ENCODE assay signal across 20 cellular contexts in genomic region chr3:165983284-165983683, GRCh38.
DNase-seq lines count a peak whose midpoint lies in the region; FAIRE-seq and TF ChIP-seq lines count a peak whose summit lies in the region.
"Had no signal": no experiment of that assay in that cellular context is flagged by ENCODE, and none has a peak within 500 bp of the region (broad histone marks: within the 10 kb centered on the region; RNA-seq: fewer than 3 reads in every experiment).

No MANE protein-coding gene starts in this region.

- no peaks in the 10 kb centered on the region for H3K4me1 ChIP-seq in keratinocyte (ENCODE audit: control insufficient read depth, extremely low read depth, insufficient read depth, low read length)
- H3K4me1 ChIP-seq: SJCRH30, tibial nerve had no signal

- no peak overlapping the region for H3K4me3 ChIP-seq in keratinocyte (ENCODE audit: control insufficient read depth in 2 of 3, extremely low read depth in 1 of 3, insufficient read depth in 2 of 3, low read depth in 1 of 3, low read length in 3 of 3)
- H3K4me3 ChIP-seq: cardiac muscle cell, SJCRH30, tibial nerve had no signal

- H3K27ac ChIP-seq in keratinocyte (ENCODE audit: control insufficient read depth, insufficient read depth, low read length): no peak overlapping the region
- no peak overlapping the region for H3K27ac ChIP-seq in substantia nigra (ENCODE audit: low read depth, low read length, poor library complexity, severe bottlenecking)
- H3K27ac ChIP-seq: cardiac muscle cell, SJCRH30, tibial nerve had no signal

- H3K4me2 ChIP-seq in keratinocyte (ENCODE audit: control insufficient read depth, extremely low read depth, insufficient read depth, low read depth, low read length): peak overlapping the region; percentile 8

- H3K36me3 ChIP-seq in keratinocyte (ENCODE audit: control insufficient read depth in 2 of 2, extremely low read depth in 1 of 2, insufficient read depth in 2 of 2, low read length in 2 of 2): no peaks in the 10 kb centered on the region
- H3K36me3 ChIP-seq: cardiac muscle cell, SJCRH30, tibial nerve had no signal

- in situ Hi-C loops in GM13976 (cut with MboI; ENCODE audit: low sequenced_read_pairs, unreplicated experiment): no loop called here

- H3K27me3 ChIP-seq in keratinocyte (ENCODE audit: control insufficient read depth, extremely low read depth, insufficient read depth, low read length): no peaks in the 10 kb centered on the region
- H3K27me3 ChIP-seq: cardiac muscle cell, SJCRH30, tibial nerve had no signal

- H3K9ac ChIP-seq in keratinocyte (ENCODE audit: control insufficient read depth, extremely low read depth, insufficient read depth, low read length): no peak overlapping the region

- no peak for TF ChIP-seq CTCF in keratinocyte (optimal IDR thresholded peaks at IDR 0.05 in 1 of 3, IDR thresholded peaks at IDR 0.05 in 1 of 3, conservative IDR thresholded peaks at IDR 0.05 in 1 of 3; ENCODE audit: extremely low read depth in 1 of 3, insufficient read depth in 2 of 3, low read length in 3 of 3)
- TF ChIP-seq CTCF in GM13976 (IDR thresholded peaks at IDR 0.05; ENCODE audit: borderline replicate concordance, control extremely low read depth, extremely low read depth, insufficient read depth, missing control alignments): no peak

- H3K79me2 ChIP-seq in keratinocyte (ENCODE audit: control insufficient read depth, insufficient read depth, low read length): no peaks in the 10 kb centered on the region

- dilution Hi-C loops in keratinocyte (cut with MboI; ENCODE audit: extremely low pct_ligation_motif_present, low sequenced_read_pairs): no loop called here

- no peaks in the 10 kb centered on the region for H4K20me1 ChIP-seq in keratinocyte (ENCODE audit: control insufficient read depth, extremely low read depth, insufficient read depth, low read length)

- DNase-seq in COLO829 (ENCODE audit: low spot score): peak; percentile 7
- DNase-seq in M059J (ENCODE audit: low read depth): peak; percentile 28
- DNase-seq in dermis blood vessel endothelial cell: peak; percentile 4
- DNase-seq in keratinocyte (ENCODE audit: low read depth, low spot score): no peak
- DNase-seq in iPS-NIHi7 (ENCODE audit: extremely low spot score): no peak
- DNase-seq in NCI-H82 treated with DMSO at 0.1 percent for 48 hours (lab: John Stamatoyannopoulos, UW; ENCODE audit: unreplicated experiment): no peak
- DNase-seq in GM13976 (ENCODE audit: low spot score): no peak
- no peak for DNase-seq in substantia nigra (lab: John Stamatoyannopoulos, UW)
- DNase-seq: activated CD4-positive, CD25-positive, alpha-beta regulatory T cell; activated T-cell treated with anti-CD3 and anti-CD28 coated beads, Interleukin-2, amount 50 U/mL, for 72 hours; CD4-positive, CD25-positive, alpha-beta regulatory T cell; DMS153; effector CD8-positive, alpha-beta T cell; foreskin fibroblast; left colon; NCI-H2029 treated with DMSO at 0.1 percent for 48 hours; retina; SJCRH30 had no signal

- no peaks in the 10 kb centered on the region for H3K9me1 ChIP-seq in keratinocyte (ENCODE audit: control insufficient read depth, extremely low read depth, insufficient read depth, low read length)

- FAIRE-seq in keratinocyte (lab: Jason Lieb, UNC): no peak

- H3K9me3 ChIP-seq in keratinocyte (ENCODE audit: control insufficient read depth, low read depth, low read length): no peaks in the 10 kb centered on the region
- H3K9me3 ChIP-seq: SJCRH30, tibial nerve had no signal

- peak overlapping the region; percentile 58 for H2AFZ ChIP-seq in keratinocyte (ENCODE audit: control insufficient read depth, low read length)

Comparison
In these comparisons a context has a peak if more than half of its experiments do, and no peak if none do; other contexts are left out.
1. DNase-seq: peak in COLO829 (single experiment), M059J (single experiment) and dermis blood vessel endothelial cell (single experiment); none in keratinocyte (single experiment), iPS-NIHi7 (single experiment), NCI-H82 treated with DMSO at 0.1 percent for 48 hours (single experiment), GM13976 (single experiment) and substantia nigra (0 of 49).